In the genomic region with DNA sequence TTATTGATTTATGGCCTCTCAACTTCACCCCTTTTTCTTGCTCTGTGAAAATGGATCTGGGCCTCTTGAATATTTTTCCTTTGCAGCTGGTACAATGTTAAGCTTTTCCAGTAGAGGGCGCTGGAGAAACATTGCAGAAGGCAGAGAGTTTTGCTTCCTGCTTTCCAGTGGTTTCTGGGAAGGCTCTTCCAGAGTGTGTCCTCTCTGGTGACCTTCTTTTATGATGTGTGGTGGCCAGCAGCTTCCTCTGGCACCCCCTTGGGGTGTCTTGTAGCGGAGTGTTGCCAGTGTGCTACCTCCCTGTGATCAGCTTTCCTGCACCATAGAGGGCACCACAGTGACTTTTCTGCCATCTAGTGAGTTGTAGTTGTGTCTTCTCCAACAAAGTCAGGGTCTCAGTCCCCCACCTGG, we compare ENCODE assay signal across 8 cellular contexts. TPM values are rescaled to one million over a fixed set of nuclear protein-coding genes. Genes with fewer than 3 reads are reported as not detected.
DNase-seq lines count a peak whose midpoint lies in the region; ATAC-seq and TF ChIP-seq lines count a peak whose summit lies in the region.

No MANE protein-coding gene starts in this region.

- H3K27me3 ChIP-seq in liver (ENCODE audit: control insufficient read depth in 4 of 4, insufficient read depth in 4 of 4, low read length in 3 of 4): no peaks in the 10 kb centered on the region

- no peak overlapping the region for H3K9ac ChIP-seq in liver (ENCODE audit: low read depth in 1 of 2, low read length in 2 of 2)

- ATAC-seq in HG02588 (IDR thresholded peaks at IDR 0.05; ENCODE audit: unreplicated experiment): no peak
- ATAC-seq in HG02852 (IDR thresholded peaks at IDR 0.05; ENCODE audit: unreplicated experiment): no peak

- peak; percentile 70 for TF ChIP-seq CTCF in HFF-Myc (IDR thresholded peaks at IDR 0.05; ENCODE audit: low read depth, low read length, missing control alignments)
- 0 out of 2 replicates have a peak, but pooled peaks have one; percentile 19 for TF ChIP-seq CTCF in WI38 (IDR thresholded peaks at IDR 0.05; ENCODE audit: low read depth, low read length)
- TF ChIP-seq CTCF in liver (IDR thresholded peaks at IDR 0.05; ENCODE audit: low read depth, low read length, missing input control): peak; percentile 33

- H3K9me3 ChIP-seq in liver (ENCODE audit: control insufficient read depth in 4 of 4, low read length in 3 of 4): peaks cover 0 to 2% (median 0%) of the 10 kb centered on the region in 4 donors

- DNase-seq in COLO668 (lab: John Stamatoyannopoulos, UW; ENCODE audit: unreplicated experiment): peak; percentile 17
- no peak for DNase-seq in HFF-Myc (ENCODE audit: extremely low read depth, low read depth)
- no peak for DNase-seq in NCI-H1092 treated with DMSO at 0.1 percent for 48 hours (lab: John Stamatoyannopoulos, UW)
- no peak for DNase-seq in epidermal melanocyte (ENCODE audit: insufficient read length, low spot score)

- TF ChIP-seq RAD21 in liver (IDR thresholded peaks at IDR 0.05): peak in 1 of 2 donors; percentile 65

- no peak overlapping the region for H3K27ac ChIP-seq in liver (ENCODE audit: low read depth in 1 of 2, low read length in 2 of 2)

- no peaks in the 10 kb centered on the region for H3K4me1 ChIP-seq in liver (ENCODE audit: control insufficient read depth in 4 of 4, insufficient read depth in 4 of 4, low read length in 3 of 4)

- WGBS in liver: 65% methylated on average over 2 of the region's 2 CpGs

- no peaks in the 10 kb centered on the region for H3K36me3 ChIP-seq in liver (ENCODE audit: control insufficient read depth in 4 of 4, insufficient read depth in 3 of 4, low read depth in 1 of 4, low read length in 3 of 4)

- no peak overlapping the region for H3K4me3 ChIP-seq in HFF-Myc (replicated peaks; ENCODE audit: low read depth, low read length)
- H3K4me3 ChIP-seq in WI38 (ENCODE audit: low read depth, low read length): no peak overlapping the region
- no peak overlapping the region for H3K4me3 ChIP-seq in liver (ENCODE audit: low read depth in 1 of 3, low read length in 3 of 3)

TF ChIP-seq in liver, 16 proteins besides CTCF, POLR2A, EP300 and RAD21:
- TF ChIP-seq HNF4A (conservative IDR thresholded peaks at IDR 0.05) (no peak), JUND (IDR thresholded peaks at IDR 0.05) (no peak), EGR1 (IDR thresholded peaks at IDR 0.05; ENCODE audit: low read depth in 2 of 2) (no peak), HNF4G (IDR thresholded peaks at IDR 0.05) (no peak), GABPA (IDR thresholded peaks at IDR 0.05 in 1 of 2, conservative IDR thresholded peaks at IDR 0.05 in 1 of 2) (no peak), RXRA (IDR thresholded peaks at IDR 0.05) (no peak), NR2F2 (IDR thresholded peaks at IDR 0.05) (no peak), REST (IDR thresholded peaks at IDR 0.05) (no peak), FOXA1 (IDR thresholded peaks at IDR 0.05) (no peak), SP1 (IDR thresholded peaks at IDR 0.05) (no peak), YY1 (IDR thresholded peaks at IDR 0.05) (no peak), FOXA2 (IDR thresholded peaks at IDR 0.05) (no peak), TAF1 (conservative IDR thresholded peaks at IDR 0.05) (no peak), ATF3 (IDR thresholded peaks at IDR 0.05) (no peak)
- TF ChIP-seq, protein P1, sequence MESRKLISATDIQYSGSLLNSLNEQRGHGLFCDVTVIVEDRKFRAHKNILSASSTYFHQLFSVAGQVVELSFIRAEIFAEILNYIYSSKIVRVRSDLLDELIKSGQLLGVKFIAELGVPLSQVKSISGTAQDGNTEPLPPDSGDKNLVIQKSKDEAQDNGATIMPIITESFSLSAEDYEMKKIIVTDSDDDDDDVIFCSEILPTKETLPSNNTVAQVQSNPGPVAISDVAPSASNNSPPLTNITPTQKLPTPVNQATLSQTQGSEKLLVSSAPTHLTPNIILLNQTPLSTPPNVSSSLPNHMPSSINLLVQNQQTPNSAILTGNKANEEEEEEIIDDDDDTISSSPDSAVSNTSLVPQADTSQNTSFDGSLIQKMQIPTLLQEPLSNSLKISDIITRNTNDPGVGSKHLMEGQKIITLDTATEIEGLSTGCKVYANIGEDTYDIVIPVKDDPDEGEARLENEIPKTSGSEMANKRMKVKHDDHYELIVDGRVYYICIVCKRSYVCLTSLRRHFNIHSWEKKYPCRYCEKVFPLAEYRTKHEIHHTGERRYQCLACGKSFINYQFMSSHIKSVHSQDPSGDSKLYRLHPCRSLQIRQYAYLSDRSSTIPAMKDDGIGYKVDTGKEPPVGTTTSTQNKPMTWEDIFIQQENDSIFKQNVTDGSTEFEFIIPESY (IDR thresholded peaks at IDR 0.05): no peak
- TF ChIP-seq, protein P2, sequence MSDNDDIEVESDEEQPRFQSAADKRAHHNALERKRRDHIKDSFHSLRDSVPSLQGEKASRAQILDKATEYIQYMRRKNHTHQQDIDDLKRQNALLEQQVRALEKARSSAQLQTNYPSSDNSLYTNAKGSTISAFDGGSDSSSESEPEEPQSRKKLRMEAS (IDR thresholded peaks at IDR 0.05): no peak
TF ChIP-seq in liver: peak in this region for 0.

RNA-seq across cellular contexts. Expression of gene MGAT5, which starts 25.4 kb away (rescaled TPM):
- total RNA-seq in liver: 10 to 100 TPM in 1 of 2 donors, 1 to 10 TPM in 1; 7.7 to 12.7 TPM
- polyA plus RNA-seq in liver: 1 to 10 TPM; 1.8 to 3.5 TPM

Comparison
In these comparisons a context has a peak if more than half of its experiments do, and no peak if none do; other contexts are left out.
1. CTCF ChIP-seq: peak in every context shown above with its lines; median percentile 70 in HFF-Myc; 33 in liver; 19 in WI38.